In the genomic region with DNA sequence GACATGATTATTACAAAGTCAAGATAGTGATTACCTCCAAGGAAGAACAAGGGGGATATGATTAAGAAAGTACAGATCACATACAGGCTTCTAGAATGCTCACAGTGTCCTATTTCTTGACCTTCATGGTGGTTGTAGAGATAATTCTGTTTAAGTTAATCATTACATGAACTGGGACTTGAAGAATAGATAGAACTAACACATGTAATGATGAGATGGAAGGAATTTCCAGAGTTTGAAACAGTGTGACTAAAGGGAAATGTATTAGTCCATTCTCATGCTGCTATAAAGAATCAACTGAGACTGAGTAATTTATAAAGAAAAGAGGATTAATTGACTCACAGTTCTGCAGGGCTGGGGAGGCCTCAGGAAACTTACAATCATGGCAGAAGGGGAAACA, we compare ENCODE assay signal across 21 cellular contexts.
DNase-seq lines count a peak whose midpoint lies in the region; ATAC-seq and TF ChIP-seq lines count a peak whose summit lies in the region.
"Had no signal": no experiment of that assay in that cellular context is flagged by ENCODE, and none has a peak within 500 bp of the region (broad histone marks: within the 10 kb centered on the region; RNA-seq: fewer than 3 reads in every experiment).

No MANE protein-coding gene starts in this region.

- no TSS peak for BruUV-seq in mammary epithelial cell (replicated peaks; lab: Mats Ljungman, UMichigan)

- H3K27ac Mint-ChIP-seq in mesothelial cell of epicardium: peak overlapping the region; percentile 25
- H3K27ac Mint-ChIP-seq: CD4-positive, alpha-beta memory T cell; H9 had no signal

- H3K9me3 ChIP-seq in mammary epithelial cell (replicated peaks; ENCODE audit: insufficient read depth, low read length) (no peaks in the 10 kb centered on the region), breast epithelium (no peaks in the 10 kb centered on the region)
- H3K9me3 ChIP-seq: Caco-2, SJCRH30 had no signal

- no peak overlapping the region for H3K4me2 ChIP-seq in mammary epithelial cell (ENCODE audit: insufficient read depth, low read depth, low read length)
- H3K4me2 ChIP-seq: BLaER1 treated with 17β-estradiol and CSF1 and Interleukin-3, amounts not matched to agents 10 nM and 100 nM had no signal

- TF ChIP-seq CTCF in mammary epithelial cell (conservative IDR thresholded peaks at IDR 0.05 in 1 of 2, IDR thresholded peaks at IDR 0.05 in 1 of 2; ENCODE audit: extremely low read depth in 1 of 2, insufficient read depth in 1 of 2, low read depth in 1 of 2, low read length in 2 of 2) (no peak), breast epithelium (IDR thresholded peaks at IDR 0.05) (no peak), mesothelial cell of epicardium (IDR thresholded peaks at IDR 0.05; ENCODE audit: unreplicated experiment) (no peak)

- dilution Hi-C loops in mammary epithelial cell (cut with HindIII; ENCODE audit: low sequenced_read_pairs): no loop called here

- no peak for ATAC-seq in GM19463 (IDR thresholded peaks at IDR 0.05; ENCODE audit: unreplicated experiment)
- ATAC-seq: Panc1 had no signal

- H3K36me3 ChIP-seq in mammary epithelial cell (ENCODE audit: insufficient read depth, low read length) (no peaks in the 10 kb centered on the region), breast epithelium (no peaks in the 10 kb centered on the region)
- H3K36me3 ChIP-seq: BLaER1 treated with 17β-estradiol and CSF1 and Interleukin-3, amounts not matched to agents 10 nM and 100 nM; SJCRH30 had no signal

- H3K4me1 ChIP-seq in mammary epithelial cell (ENCODE audit: insufficient read depth, low read length) (peaks cover 8% of the 10 kb centered on the region), breast epithelium (no peaks in the 10 kb centered on the region)
- H3K4me1 ChIP-seq: BLaER1 treated with 17β-estradiol and CSF1 and Interleukin-3, amounts not matched to agents 10 nM and 100 nM; Caco-2; SJCRH30 had no signal

- no peak for TF ChIP-seq POLR2A in breast epithelium (IDR thresholded peaks at IDR 0.05)

- H3K27me3 Mint-ChIP-seq in mesothelial cell of epicardium (ENCODE audit: low read depth): no peaks in the 10 kb centered on the region
- H3K27me3 Mint-ChIP-seq: CD4-positive, alpha-beta memory T cell had no signal

- H3K27me3 ChIP-seq in mammary epithelial cell (ENCODE audit: insufficient read depth, low read length) (no peaks in the 10 kb centered on the region), breast epithelium (no peaks in the 10 kb centered on the region)
- H3K27me3 ChIP-seq: BLaER1 treated with 17β-estradiol and CSF1 and Interleukin-3, amounts not matched to agents 10 nM and 100 nM; SJCRH30 had no signal

- no peak overlapping the region for H3K9ac ChIP-seq in mammary epithelial cell (ENCODE audit: insufficient read depth, low read length)
- H3K9ac ChIP-seq: BLaER1 treated with 17β-estradiol and CSF1 and Interleukin-3, amounts not matched to agents 10 nM and 100 nM had no signal

- no peak overlapping the region for H3K27ac ChIP-seq in mammary epithelial cell (ENCODE audit: insufficient read depth, low read depth, low read length)
- no peak overlapping the region for H3K27ac ChIP-seq in breast epithelium
- H3K27ac ChIP-seq: BLaER1 treated with 17β-estradiol and CSF1 and Interleukin-3, amounts not matched to agents 10 nM and 100 nM; SJCRH30 had no signal

- H3K79me2 ChIP-seq in mammary epithelial cell (ENCODE audit: insufficient read depth, low read length): no peaks in the 10 kb centered on the region

- in situ Hi-C loops in mammary epithelial cell (cut with MboI; ENCODE audit: low sequenced_read_pairs in 2 of 2): no loop called here

- H3K4me1 Mint-ChIP-seq in mesothelial cell of epicardium: peaks cover 37% of the 10 kb centered on the region
- H3K4me1 Mint-ChIP-seq: CD4-positive, alpha-beta memory T cell had no signal

- DNase-seq in mammary epithelial cell (peak; percentile 20), breast epithelium (ENCODE audit: low spot score in 2 of 2) (no peak), glomerular visceral epithelial cell (ENCODE audit: extremely low spot score) (peak; percentile 39), mesothelial cell of epicardium (ENCODE audit: low spot score in 2 of 2, unreplicated experiment in 2 of 2) (no peak), NCI-H128 (lab: John Stamatoyannopoulos, UW; ENCODE audit: unreplicated experiment) (no peak)
- no peak for DNase-seq in activated CD4-positive, CD25-positive, alpha-beta regulatory T cell (lab: John Stamatoyannopoulos, UW)
- DNase-seq: 8988T; Caco-2; CD4-positive, alpha-beta memory T cell; EL; GF-D8; H9; NCI-H1105; NCI-H2029 treated with DMSO at 0.1 percent for 48 hours; NCI-H345; NCI-H524 treated with DMSO at 0.1 percent for 48 hours; NCI-H82; SJCRH30 had no signal

- no peak overlapping the region for H3K4me3 ChIP-seq in mammary epithelial cell (replicated peaks in 1 of 3; ENCODE audit: insufficient read depth in 1 of 3, low read depth in 2 of 3, low read length in 3 of 3)
- H3K4me3 ChIP-seq in breast epithelium: no peak overlapping the region
- H3K4me3 ChIP-seq: BLaER1 treated with 17β-estradiol and CSF1 and Interleukin-3, amounts not matched to agents 10 nM and 100 nM; SJCRH30 had no signal

- intact Hi-C loops in mammary epithelial cell (cut with micrococcal nuclease) (no loop called here), breast epithelium (cut with DNase I; ENCODE audit: low total_unique reads) (no loop called here)

- peaks cover 14% of the 10 kb centered on the region for H3K9me3 Mint-ChIP-seq in mesothelial cell of epicardium

- H3K4me3 Mint-ChIP-seq in mesothelial cell of epicardium: no peak overlapping the region
- H3K4me3 Mint-ChIP-seq: CD4-positive, alpha-beta memory T cell; H9 had no signal

- H3K36me3 Mint-ChIP-seq in mesothelial cell of epicardium: peaks cover 2% of the 10 kb centered on the region
- H3K36me3 Mint-ChIP-seq: CD4-positive, alpha-beta memory T cell had no signal

- CTCF ChIA-PET in mammary epithelial cell (lab: Charles Lee; ENCODE audit: low non-redundant PET): no interaction called here

- no peaks in the 10 kb centered on the region for H4K20me1 ChIP-seq in mammary epithelial cell (ENCODE audit: insufficient read depth, low read length)
- H4K20me1 ChIP-seq: BLaER1 treated with 17β-estradiol and CSF1 and Interleukin-3, amounts not matched to agents 10 nM and 100 nM had no signal

- no peak overlapping the region for H2AFZ ChIP-seq in mammary epithelial cell (ENCODE audit: low read depth, low read length)

Comparison
In these comparisons a context has a peak if more than half of its experiments do, and no peak if none do; other contexts are left out.
1. DNase-seq: peak in mammary epithelial cell (single experiment) and glomerular visceral epithelial cell (single experiment); none in breast epithelium (0 of 2), mesothelial cell of epicardium (0 of 2), NCI-H128 (single experiment) and activated CD4-positive, CD25-positive, alpha-beta regulatory T cell (0 of 4).